In the genomic region with DNA sequence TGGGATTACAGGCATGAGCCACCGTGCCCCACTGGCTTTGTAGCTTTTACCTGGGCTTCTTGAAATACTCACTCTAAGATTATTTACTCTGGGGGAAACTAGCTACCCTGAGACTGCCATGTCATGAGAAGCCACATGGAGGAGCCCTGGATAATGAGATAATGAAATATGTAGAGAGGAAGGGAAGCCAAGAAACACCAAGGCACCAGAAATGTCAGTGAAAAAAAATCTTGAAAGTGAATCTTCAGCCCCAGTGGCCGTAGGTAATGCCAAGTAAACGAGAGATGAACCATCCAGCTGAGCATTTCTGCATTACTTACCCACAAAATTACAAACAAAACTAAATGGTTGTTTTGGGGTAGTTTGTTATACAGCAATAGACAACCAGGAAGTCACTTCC, we compare ENCODE assay signal across 1 cellular context.
TF ChIP-seq lines count a peak whose summit lies in the region.

No MANE protein-coding gene starts in this region.

TF ChIP-seq in K562, 482 proteins besides CTCF, POLR2A, EP300 and RAD21 (continued from another document):
- TF ChIP-seq, protein P1, sequence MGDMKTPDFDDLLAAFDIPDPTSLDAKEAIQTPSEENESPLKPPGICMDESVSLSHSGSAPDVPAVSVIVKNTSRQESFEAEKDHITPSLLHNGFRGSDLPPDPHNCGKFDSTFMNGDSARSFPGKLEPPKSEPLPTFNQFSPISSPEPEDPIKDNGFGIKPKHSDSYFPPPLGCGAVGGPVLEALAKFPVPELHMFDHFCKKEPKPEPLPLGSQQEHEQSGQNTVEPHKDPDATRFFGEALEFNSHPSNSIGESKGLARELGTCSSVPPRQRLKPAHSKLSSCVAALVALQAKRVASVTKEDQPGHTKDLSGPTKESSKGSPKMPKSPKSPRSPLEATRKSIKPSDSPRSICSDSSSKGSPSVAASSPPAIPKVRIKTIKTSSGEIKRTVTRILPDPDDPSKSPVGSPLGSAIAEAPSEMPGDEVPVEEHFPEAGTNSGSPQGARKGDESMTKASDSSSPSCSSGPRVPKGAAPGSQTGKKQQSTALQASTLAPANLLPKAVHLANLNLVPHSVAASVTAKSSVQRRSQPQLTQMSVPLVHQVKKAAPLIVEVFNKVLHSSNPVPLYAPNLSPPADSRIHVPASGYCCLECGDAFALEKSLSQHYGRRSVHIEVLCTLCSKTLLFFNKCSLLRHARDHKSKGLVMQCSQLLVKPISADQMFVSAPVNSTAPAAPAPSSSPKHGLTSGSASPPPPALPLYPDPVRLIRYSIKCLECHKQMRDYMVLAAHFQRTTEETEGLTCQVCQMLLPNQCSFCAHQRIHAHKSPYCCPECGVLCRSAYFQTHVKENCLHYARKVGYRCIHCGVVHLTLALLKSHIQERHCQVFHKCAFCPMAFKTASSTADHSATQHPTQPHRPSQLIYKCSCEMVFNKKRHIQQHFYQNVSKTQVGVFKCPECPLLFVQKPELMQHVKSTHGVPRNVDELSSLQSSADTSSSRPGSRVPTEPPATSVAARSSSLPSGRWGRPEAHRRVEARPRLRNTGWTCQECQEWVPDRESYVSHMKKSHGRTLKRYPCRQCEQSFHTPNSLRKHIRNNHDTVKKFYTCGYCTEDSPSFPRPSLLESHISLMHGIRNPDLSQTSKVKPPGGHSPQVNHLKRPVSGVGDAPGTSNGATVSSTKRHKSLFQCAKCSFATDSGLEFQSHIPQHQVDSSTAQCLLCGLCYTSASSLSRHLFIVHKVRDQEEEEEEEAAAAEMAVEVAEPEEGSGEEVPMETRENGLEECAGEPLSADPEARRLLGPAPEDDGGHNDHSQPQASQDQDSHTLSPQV (IDR thresholded peaks at IDR 0.05): peak; percentile 46; the same call in 1 of the 2 replicates
- TF ChIP-seq NR2C1 (IDR thresholded peaks at IDR 0.05) (no peak), NR2C1 (tag; IDR thresholded peaks at IDR 0.05) (peak; percentile 16; the same call in 1 of the 2 replicates)
